Comparison of ENCODE assay signal across 11 cellular contexts in genomic region chr17:75664099-75664549, GRCh38.
DNase-seq lines count a peak whose midpoint lies in the region; ATAC-seq and TF ChIP-seq lines count a peak whose summit lies in the region.
"Had no signal": no experiment of that assay in that cellular context is flagged by ENCODE, and none has a peak within 500 bp of the region (broad histone marks: within the 10 kb centered on the region; RNA-seq: fewer than 3 reads in every experiment).

No MANE protein-coding gene starts in this region.

- no peaks in the 10 kb centered on the region for H3K27me3 ChIP-seq in OCI-LY3 (ENCODE audit: low read depth, low read length)
- H3K27me3 ChIP-seq: thyroid gland had no signal

- peaks cover 60% of the 10 kb centered on the region for H3K4me1 ChIP-seq in OCI-LY3 (ENCODE audit: low read length)

- H4K20me1 ChIP-seq in OCI-LY3 (ENCODE audit: insufficient read depth, low read length) = no peaks in the 10 kb centered on the region

- peak overlapping the region; percentile 55 for H3K9ac ChIP-seq in OCI-LY3 (ENCODE audit: low read length)

- TF ChIP-seq CTCF in OCI-LY3 (IDR thresholded peaks at IDR 0.05; ENCODE audit: low read depth, low read length) = no peak

- peak overlapping the region; percentile 52; the same call in 1 of the 2 replicates for H3K4me3 ChIP-seq in OCI-LY3 (ENCODE audit: low read length)
- H3K4me3 ChIP-seq: thyroid gland had no signal

- ATAC-seq in GM18498 (IDR thresholded peaks at IDR 0.05; ENCODE audit: unreplicated experiment) (peak; percentile 67), GM21360 (IDR thresholded peaks at IDR 0.05; ENCODE audit: unreplicated experiment) (peak; percentile 65), HG03045 (IDR thresholded peaks at IDR 0.05; ENCODE audit: unreplicated experiment) (peak; percentile 52)
- no peak for ATAC-seq in activated CD4-positive, CD25-positive, alpha-beta regulatory T cell treated with anti-CD3 and anti-CD28 coated beads, Interleukin-2, amount 50 U/mL, for 24 hours
- ATAC-seq: PC-3 had no signal

- H3K79me2 ChIP-seq in OCI-LY3 (ENCODE audit: low read length) = peaks cover 52% of the 10 kb centered on the region

- no peak for DNase-seq in NCI-H2029 (lab: John Stamatoyannopoulos, UW)
- DNase-seq in NCI-H1048 (lab: John Stamatoyannopoulos, UW) = no peak
- no peak for DNase-seq in stimulated activated CD8-positive, alpha-beta memory T cell treated with anti-CD3 and anti-CD28 coated beads, Interleukin-4, amount 100 ng/mL, for 48 hours
- DNase-seq: activated CD4-positive, alpha-beta T cell treated with anti-CD3 and anti-CD28 coated beads for 1 hour; PC-3; thyroid gland had no signal

- H3K4me2 ChIP-seq in OCI-LY3 (ENCODE audit: low read length) = peak overlapping the region; percentile 91

- H3K9me3 ChIP-seq in OCI-LY3 (ENCODE audit: insufficient read depth, low read length) = peaks cover 5% of the 10 kb centered on the region; the same call in 1 of the 2 replicates
- H3K9me3 ChIP-seq: thyroid gland had no signal

- peaks cover 59% of the 10 kb centered on the region for H3K36me3 ChIP-seq in OCI-LY3 (replicated peaks; ENCODE audit: low read depth, low read length)

- H2AFZ ChIP-seq in OCI-LY3 (ENCODE audit: low read depth, low read length) = no peak overlapping the region

- peak overlapping the region; percentile 100 for H3K27ac ChIP-seq in OCI-LY3 (ENCODE audit: low read length)
- H3K27ac ChIP-seq: thyroid gland had no signal

Comparison
In these comparisons a context has a peak if more than half of its experiments do, and no peak if none do; other contexts are left out.
1. ATAC-seq: peak in GM18498 (single experiment), GM21360 (single experiment) and HG03045 (single experiment); none in activated CD4-positive, CD25-positive, alpha-beta regulatory T cell treated with anti-CD3 and anti-CD28 coated beads, Interleukin-2, amount 50 U/mL, for 24 hours (0 of 2).